ENCODE assay signal across 1 cellular context in the genomic region with DNA sequence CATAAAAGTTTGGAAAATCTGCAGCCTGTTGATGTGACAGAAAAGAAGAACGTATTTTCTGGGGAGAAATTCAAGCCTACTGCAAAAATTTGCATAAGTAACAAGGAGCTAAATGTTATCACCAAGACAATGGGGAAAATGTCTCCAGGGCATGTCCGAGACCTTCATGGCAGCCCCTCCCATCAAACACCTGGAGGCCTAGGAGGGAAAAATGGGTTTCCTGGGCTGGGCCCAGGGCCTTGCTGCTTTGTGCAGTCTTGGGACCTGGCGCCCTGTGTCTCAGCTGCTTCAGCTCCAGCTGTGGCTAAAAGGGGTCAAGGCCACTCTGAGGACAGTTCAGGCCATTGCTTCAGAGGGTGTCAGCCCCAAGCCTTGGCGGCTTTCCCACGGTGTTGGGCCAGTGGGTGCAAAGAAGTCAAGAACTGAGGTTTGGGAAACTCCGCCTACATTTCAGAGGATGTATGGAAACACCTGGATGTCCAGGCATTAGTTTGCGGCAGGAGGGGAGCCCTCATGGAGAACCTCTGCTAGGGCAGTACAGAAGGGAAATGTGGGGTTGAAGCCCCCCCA.
TF ChIP-seq lines count a peak whose summit lies in the region.

No MANE protein-coding gene starts in this region.

TF ChIP-seq in WTC11, 78 proteins besides CTCF, POLR2A, EP300 and RAD21 (continued from another document):
- no peak for TF ChIP-seq GRHL2 (CRISPR knock-in tag; IDR thresholded peaks at IDR 0.05; ENCODE audit: insufficient replicate concordance, severe bottlenecking)
- TF ChIP-seq ATF3 (CRISPR knock-in tag; conservative IDR thresholded peaks at IDR 0.05) = no peak
- no peak for TF ChIP-seq PRDM15 (CRISPR knock-in tag; IDR thresholded peaks at IDR 0.05)
- TF ChIP-seq PRRX2 (CRISPR knock-in tag; IDR thresholded peaks at IDR 0.05) = no peak
- no peak for TF ChIP-seq ZNF425 (CRISPR knock-in tag; conservative IDR thresholded peaks at IDR 0.05)
- TF ChIP-seq ZNF232 (CRISPR knock-in tag; IDR thresholded peaks at IDR 0.05) = no peak
